Comparison of ENCODE assay signal across 9 cellular contexts in genomic region chr19:4233282-4233853, GRCh38. TPM values are rescaled to one million over a fixed set of nuclear protein-coding genes. Genes with fewer than 3 reads are reported as not detected.
DNase-seq lines count a peak whose midpoint lies in the region; ATAC-seq and TF ChIP-seq lines count a peak whose summit lies in the region.
"Had no signal": no experiment of that assay in that cellular context is flagged by ENCODE, and none has a peak within 500 bp of the region (broad histone marks: within the 10 kb centered on the region; RNA-seq: fewer than 3 reads in every experiment).

No MANE protein-coding gene starts in this region.

- H3K4me3 Mint-ChIP-seq in activated CD4-positive, alpha-beta T cell treated with anti-CD3 and anti-CD28 coated beads, Interleukin-2, amount 10 ng/mL, durations not matched to agents 24 days and 14 days: peak overlapping the region; percentile 12
- peak overlapping the region; percentile 30 for H3K4me3 Mint-ChIP-seq in natural killer cell treated with Interleukin-12 subunit alpha and Interleukin-12 subunit beta and Interleukin-15 and Interleukin-18, amount 100 ng/mL, for 72 hours
- H3K4me3 Mint-ChIP-seq in stimulated activated naive CD8-positive, alpha-beta T cell treated with anti-CD3 and anti-CD28 coated beads, Interleukin-15, Interleukin-2, amounts not matched to agents 100 ng/mL and 50 ng/mL, for 24 hours: no peak overlapping the region

- peaks cover 11% of the 10 kb centered on the region for H3K4me1 Mint-ChIP-seq in activated CD4-positive, alpha-beta T cell treated with anti-CD3 and anti-CD28 coated beads, Interleukin-2, amount 10 ng/mL, durations not matched to agents 24 days and 14 days
- H3K4me1 Mint-ChIP-seq in natural killer cell treated with Interleukin-12 subunit alpha and Interleukin-12 subunit beta and Interleukin-15 and Interleukin-18, amount 100 ng/mL, for 72 hours (ENCODE audit: low read depth in 2 of 2): peaks cover 0 to 14% of the 10 kb centered on the region in 2 donors
- no peaks in the 10 kb centered on the region for H3K4me1 Mint-ChIP-seq in stimulated activated naive CD8-positive, alpha-beta T cell treated with anti-CD3 and anti-CD28 coated beads, Interleukin-15, Interleukin-2, amounts not matched to agents 100 ng/mL and 50 ng/mL, for 24 hours (ENCODE audit: low read depth)

- H3K36me3 Mint-ChIP-seq in activated CD4-positive, alpha-beta T cell treated with anti-CD3 and anti-CD28 coated beads, Interleukin-2, amount 10 ng/mL, durations not matched to agents 24 days and 14 days (ENCODE audit: low read depth): peaks cover 3% of the 10 kb centered on the region
- H3K36me3 Mint-ChIP-seq in natural killer cell treated with Interleukin-12 subunit alpha and Interleukin-12 subunit beta and Interleukin-15 and Interleukin-18, amount 100 ng/mL, for 72 hours: no peaks in the 10 kb centered on the region
- H3K36me3 Mint-ChIP-seq in stimulated activated naive CD8-positive, alpha-beta T cell treated with anti-CD3 and anti-CD28 coated beads, Interleukin-15, Interleukin-2, amounts not matched to agents 100 ng/mL and 50 ng/mL, for 24 hours (ENCODE audit: low read depth): no peaks in the 10 kb centered on the region

- H3K9me3 Mint-ChIP-seq in activated CD4-positive, alpha-beta T cell treated with anti-CD3 and anti-CD28 coated beads, Interleukin-2, amount 10 ng/mL, durations not matched to agents 24 days and 14 days: no peaks in the 10 kb centered on the region
- H3K9me3 Mint-ChIP-seq in natural killer cell treated with Interleukin-12 subunit alpha and Interleukin-12 subunit beta and Interleukin-15 and Interleukin-18, amount 100 ng/mL, for 72 hours: no peaks in the 10 kb centered on the region
- H3K9me3 Mint-ChIP-seq in stimulated activated naive CD8-positive, alpha-beta T cell treated with anti-CD3 and anti-CD28 coated beads, Interleukin-15, Interleukin-2, amounts not matched to agents 100 ng/mL and 50 ng/mL, for 24 hours: no peaks in the 10 kb centered on the region

- ATAC-seq in natural killer cell treated with Interleukin-12 subunit alpha and Interleukin-12 subunit beta and Interleukin-15 and Interleukin-18, amount 100 ng/mL, for 72 hours: no peak
- ATAC-seq in GM21423 (IDR thresholded peaks at IDR 0.05; ENCODE audit: unreplicated experiment): no peak

- H3K27ac Mint-ChIP-seq in activated CD4-positive, alpha-beta T cell treated with anti-CD3 and anti-CD28 coated beads, Interleukin-2, amount 10 ng/mL, durations not matched to agents 24 days and 14 days: peak overlapping the region; percentile 44
- no peak overlapping the region for H3K27ac Mint-ChIP-seq in natural killer cell treated with Interleukin-12 subunit alpha and Interleukin-12 subunit beta and Interleukin-15 and Interleukin-18, amount 100 ng/mL, for 72 hours
- H3K27ac Mint-ChIP-seq in stimulated activated naive CD8-positive, alpha-beta T cell treated with anti-CD3 and anti-CD28 coated beads, Interleukin-15, Interleukin-2, amounts not matched to agents 100 ng/mL and 50 ng/mL, for 24 hours: peak overlapping the region; percentile 40

- H3K27me3 Mint-ChIP-seq in activated CD4-positive, alpha-beta T cell treated with anti-CD3 and anti-CD28 coated beads, Interleukin-2, amount 10 ng/mL, durations not matched to agents 24 days and 14 days: no peaks in the 10 kb centered on the region
- no peaks in the 10 kb centered on the region for H3K27me3 Mint-ChIP-seq in natural killer cell treated with Interleukin-12 subunit alpha and Interleukin-12 subunit beta and Interleukin-15 and Interleukin-18, amount 100 ng/mL, for 72 hours
- H3K27me3 Mint-ChIP-seq in stimulated activated naive CD8-positive, alpha-beta T cell treated with anti-CD3 and anti-CD28 coated beads, Interleukin-15, Interleukin-2, amounts not matched to agents 100 ng/mL and 50 ng/mL, for 24 hours: no peaks in the 10 kb centered on the region

- peak; percentile 64 for TF ChIP-seq CTCF in LNCAP (IDR thresholded peaks at IDR 0.05)

- intact Hi-C loops in activated CD4-positive, alpha-beta T cell treated with anti-CD3 and anti-CD28 coated beads, Interleukin-2, amount 10 ng/mL, durations not matched to agents 24 days and 14 days (cut with micrococcal nuclease): no loop called here

- DNase-seq in D341Med (ENCODE audit: low spot score): peak; percentile 64
- DNase-seq in activated CD4-positive, alpha-beta T cell treated with anti-CD3 and anti-CD28 coated beads, Interleukin-2, amount 10 ng/mL, durations not matched to agents 24 days and 14 days: peak; percentile 92
- peak; percentile 74 for DNase-seq in ecto neural progenitor cell (ENCODE audit: low spot score)
- peak; percentile 70 for DNase-seq in natural killer cell treated with Interleukin-12 subunit alpha and Interleukin-12 subunit beta and Interleukin-15 and Interleukin-18, amount 100 ng/mL, for 72 hours (ENCODE audit: low spot score)
- DNase-seq in ureter (ENCODE audit: low spot score): no peak

RNA-seq across cellular contexts. Expression of gene EBI3, which starts 4.0 kb away (rescaled TPM):
- total RNA-seq in activated CD4-positive, alpha-beta T cell treated with anti-CD3 and anti-CD28 coated beads, Interleukin-2, amount 10 ng/mL, durations not matched to agents 24 days and 14 days: 44.0 and 45.0 TPM in 2 replicates
- 100 to 1,000 TPM in 1 of 2 donors, 10 to 100 TPM in 1; 32.4 to 131 TPM for total RNA-seq in natural killer cell treated with Interleukin-12 subunit alpha and Interleukin-12 subunit beta and Interleukin-15 and Interleukin-18, amount 100 ng/mL, for 72 hours
- total RNA-seq in ureter: 1.5 TPM

RNA-seq across cellular contexts. Expression of gene YJU2, which starts 13.5 kb away (rescaled TPM):
- 35.5 and 38.2 TPM in 2 replicates for total RNA-seq in activated CD4-positive, alpha-beta T cell treated with anti-CD3 and anti-CD28 coated beads, Interleukin-2, amount 10 ng/mL, durations not matched to agents 24 days and 14 days
- 10 to 100 TPM; 30.2 to 33.3 TPM for total RNA-seq in natural killer cell treated with Interleukin-12 subunit alpha and Interleukin-12 subunit beta and Interleukin-15 and Interleukin-18, amount 100 ng/mL, for 72 hours
- 22.2 TPM for total RNA-seq in ureter

RNA-seq across cellular contexts. Expression of gene SHD, which starts 45.7 kb away (rescaled TPM):
- total RNA-seq in activated CD4-positive, alpha-beta T cell treated with anti-CD3 and anti-CD28 coated beads, Interleukin-2, amount 10 ng/mL, durations not matched to agents 24 days and 14 days: not detected in 2 replicates
- total RNA-seq in natural killer cell treated with Interleukin-12 subunit alpha and Interleukin-12 subunit beta and Interleukin-15 and Interleukin-18, amount 100 ng/mL, for 72 hours: not detected
- total RNA-seq in ureter: not detected
- total RNA-seq: thyroid gland had no signal

RNA-seq across cellular contexts. Expression of gene ANKRD24, which starts 50.9 kb away (rescaled TPM):
- total RNA-seq in activated CD4-positive, alpha-beta T cell treated with anti-CD3 and anti-CD28 coated beads, Interleukin-2, amount 10 ng/mL, durations not matched to agents 24 days and 14 days: 0.50 and 0.72 TPM in 2 replicates
- total RNA-seq in natural killer cell treated with Interleukin-12 subunit alpha and Interleukin-12 subunit beta and Interleukin-15 and Interleukin-18, amount 100 ng/mL, for 72 hours: under 1 TPM; 0.33 to 0.74 TPM
- 2.7 TPM for total RNA-seq in ureter

RNA-seq across cellular contexts. Expression of gene SIRT6, which starts 51.0 kb away (rescaled TPM):
- 39.8 and 48.0 TPM in 2 replicates for total RNA-seq in activated CD4-positive, alpha-beta T cell treated with anti-CD3 and anti-CD28 coated beads, Interleukin-2, amount 10 ng/mL, durations not matched to agents 24 days and 14 days
- 10 to 100 TPM; 51.4 to 56.7 TPM for total RNA-seq in natural killer cell treated with Interleukin-12 subunit alpha and Interleukin-12 subunit beta and Interleukin-15 and Interleukin-18, amount 100 ng/mL, for 72 hours
- total RNA-seq in ureter: 23.9 TPM

Comparison
In these comparisons a context has a peak if more than half of its experiments do, and no peak if none do; other contexts are left out.
1. H3K27ac Mint-ChIP-seq: peak in activated CD4-positive, alpha-beta T cell treated with anti-CD3 and anti-CD28 coated beads, Interleukin-2, amount 10 ng/mL, durations not matched to agents 24 days and 14 days (single experiment) and stimulated activated naive CD8-positive, alpha-beta T cell treated with anti-CD3 and anti-CD28 coated beads, Interleukin-15, Interleukin-2, amounts not matched to agents 100 ng/mL and 50 ng/mL, for 24 hours (single experiment); none in natural killer cell treated with Interleukin-12 subunit alpha and Interleukin-12 subunit beta and Interleukin-15 and Interleukin-18, amount 100 ng/mL, for 72 hours (0 of 2).
2. RNA of gene EBI3, which starts 4.0 kb away (total RNA-seq): 32.4 to 131 TPM in natural killer cell treated with Interleukin-12 subunit alpha and Interleukin-12 subunit beta and Interleukin-15 and Interleukin-18, amount 100 ng/mL, for 72 hours and 44.0 to 45.0 TPM in activated CD4-positive, alpha-beta T cell treated with anti-CD3 and anti-CD28 coated beads, Interleukin-2, amount 10 ng/mL, durations not matched to agents 24 days and 14 days; 1.5 TPM in ureter (single experiment); every median in the first group is over 10 times any median in the second.